ENCODE assay signal across 13 cellular contexts in genomic region chr20:2526218-2526583, GRCh38. TPM values are rescaled to one million over a fixed set of nuclear protein-coding genes. Genes with fewer than 3 reads are reported as not detected.
"Had no signal": no experiment of that assay in that cellular context is flagged by ENCODE, and none has a peak within 500 bp of the region (broad histone marks: within the 10 kb centered on the region; RNA-seq: fewer than 3 reads in every experiment).

No MANE protein-coding gene starts in this region.

RNA-seq across cellular contexts. Expression of gene TMC2, which starts 10.2 kb away (rescaled TPM):
- total RNA-seq: chondrocyte, endothelial cell of umbilical vein, epithelial cell of proximal tubule, foreskin keratinocyte, heart left ventricle, hepatocyte, kidney epithelial cell, mammary epithelial cell, renal cortical epithelial cell, right cardiac atrium, skeletal muscle tissue had no signal
- polyA plus RNA-seq: endothelial cell of umbilical vein; fibroblast of lung; foreskin keratinocyte; heart left ventricle; hepatocyte; mammary epithelial cell; naive thymus-derived CD4-positive, alpha-beta T cell; right cardiac atrium had no signal
